Comparison of ENCODE assay signal across 8 cellular contexts in the genomic region with DNA sequence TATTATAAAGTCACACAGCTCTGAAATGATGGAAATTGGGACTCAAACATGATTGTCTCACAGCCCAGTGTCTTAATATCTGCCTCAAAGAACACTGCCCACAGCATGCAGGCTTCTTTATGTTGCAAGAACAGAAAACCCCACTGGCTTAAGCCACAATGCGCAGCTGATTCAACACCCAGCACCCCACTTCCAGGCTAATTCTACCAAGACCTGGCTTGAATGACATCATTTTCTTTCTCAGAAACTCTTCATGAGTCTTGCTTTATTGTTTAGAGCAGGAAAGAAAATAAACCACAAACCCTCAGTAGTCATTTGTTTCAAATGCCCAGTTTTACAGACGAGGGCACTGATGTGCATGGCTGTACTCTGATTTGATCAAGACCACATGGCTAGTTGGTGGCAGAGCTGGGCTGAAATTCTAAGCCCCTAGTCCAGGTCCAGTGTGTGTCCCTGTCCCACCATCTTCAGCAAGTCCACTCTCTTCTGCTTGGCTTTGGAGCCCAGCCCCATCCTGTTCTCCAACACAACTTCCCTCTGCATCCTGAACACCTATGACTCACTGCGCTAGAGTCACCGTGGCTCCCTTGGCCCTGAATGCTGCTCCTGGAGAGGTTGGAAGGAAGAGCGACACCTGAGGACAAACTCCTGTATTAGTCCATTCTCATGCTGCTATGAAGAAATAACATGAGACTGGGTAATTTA. TPM values are rescaled to one million over a fixed set of nuclear protein-coding genes. Genes with fewer than 3 reads are reported as not detected.
DNase-seq lines count a peak whose midpoint lies in the region; ATAC-seq and TF ChIP-seq lines count a peak whose summit lies in the region.

No MANE protein-coding gene starts in this region.

- TF ChIP-seq CTCF in foreskin fibroblast (IDR thresholded peaks at IDR 0.05; ENCODE audit: low read depth, low read length), result no peak

- H3K27me3 Mint-ChIP-seq in activated CD4-positive, alpha-beta T cell treated with anti-CD3 and anti-CD28 coated beads for 36 hours, result no peaks in the 10 kb centered on the region
- H3K27me3 Mint-ChIP-seq in activated T-cell treated with anti-CD3 and anti-CD28 coated beads, Interleukin-2, amount 50 U/mL, for 24 hours, result no peaks in the 10 kb centered on the region

- no peaks in the 10 kb centered on the region for H3K9me3 Mint-ChIP-seq in activated CD4-positive, alpha-beta T cell treated with anti-CD3 and anti-CD28 coated beads for 36 hours (ENCODE audit: low read depth)
- H3K9me3 Mint-ChIP-seq in activated T-cell treated with anti-CD3 and anti-CD28 coated beads, Interleukin-2, amount 50 U/mL, for 24 hours, result no peaks in the 10 kb centered on the region
- no peaks in the 10 kb centered on the region for H3K9me3 Mint-ChIP-seq in stimulated activated effector memory CD8-positive, alpha-beta T cell treated with anti-CD3 and anti-CD28 coated beads, Interleukin-12 subunit alpha, Interleukin-12 subunit beta, amount 100 ng/mL, for 72 hours

- peaks cover 36% of the 10 kb centered on the region for H3K4me1 Mint-ChIP-seq in activated CD4-positive, alpha-beta T cell treated with anti-CD3 and anti-CD28 coated beads for 36 hours
- peaks cover 49% of the 10 kb centered on the region for H3K4me1 Mint-ChIP-seq in activated T-cell treated with anti-CD3 and anti-CD28 coated beads, Interleukin-2, amount 50 U/mL, for 24 hours (ENCODE audit: low read depth)
- H3K4me1 Mint-ChIP-seq in stimulated activated effector memory CD8-positive, alpha-beta T cell treated with anti-CD3 and anti-CD28 coated beads, Interleukin-12 subunit alpha, Interleukin-12 subunit beta, amount 100 ng/mL, for 72 hours, result peaks cover 81% of the 10 kb centered on the region

- peaks cover 21% of the 10 kb centered on the region for H3K36me3 Mint-ChIP-seq in activated CD4-positive, alpha-beta T cell treated with anti-CD3 and anti-CD28 coated beads for 36 hours (ENCODE audit: low read depth)
- H3K36me3 Mint-ChIP-seq in activated T-cell treated with anti-CD3 and anti-CD28 coated beads, Interleukin-2, amount 50 U/mL, for 24 hours (ENCODE audit: low read depth), result peaks cover 48% of the 10 kb centered on the region
- H3K36me3 Mint-ChIP-seq in stimulated activated effector memory CD8-positive, alpha-beta T cell treated with anti-CD3 and anti-CD28 coated beads, Interleukin-12 subunit alpha, Interleukin-12 subunit beta, amount 100 ng/mL, for 72 hours, result peaks cover 64% of the 10 kb centered on the region

- H3K27ac Mint-ChIP-seq in activated CD4-positive, alpha-beta T cell treated with anti-CD3 and anti-CD28 coated beads for 36 hours, result peak overlapping the region; percentile 72
- peak overlapping the region; percentile 84 for H3K27ac Mint-ChIP-seq in activated T-cell treated with anti-CD3 and anti-CD28 coated beads, Interleukin-2, amount 50 U/mL, for 24 hours
- H3K27ac Mint-ChIP-seq in stimulated activated effector memory CD8-positive, alpha-beta T cell treated with anti-CD3 and anti-CD28 coated beads, Interleukin-12 subunit alpha, Interleukin-12 subunit beta, amount 100 ng/mL, for 72 hours, result peak overlapping the region; percentile 95

- CTCF ChIA-PET in activated CD4-positive, alpha-beta T cell treated with anti-CD3 and anti-CD28 coated beads for 36 hours (lab: Charles Lee), result interaction anchor here (1.2 to 2.1 kb wide), 3 partner anchors 11 to 131 kb away, joined by 5 to 6 read pairs (median 6); no protein-coding TSS in a partner anchor

- H3K4me3 Mint-ChIP-seq in activated CD4-positive, alpha-beta T cell treated with anti-CD3 and anti-CD28 coated beads for 36 hours, result no peak overlapping the region
- peak overlapping the region; percentile 28 for H3K4me3 Mint-ChIP-seq in activated T-cell treated with anti-CD3 and anti-CD28 coated beads, Interleukin-2, amount 50 U/mL, for 24 hours
- H3K4me3 Mint-ChIP-seq in stimulated activated effector memory CD8-positive, alpha-beta T cell treated with anti-CD3 and anti-CD28 coated beads, Interleukin-12 subunit alpha, Interleukin-12 subunit beta, amount 100 ng/mL, for 72 hours, result peak overlapping the region; percentile 57

- ATAC-seq in activated CD4-positive, alpha-beta T cell treated with anti-CD3 and anti-CD28 coated beads for 36 hours, result peak; percentile 67
- peak; percentile 93 for ATAC-seq in stimulated activated effector memory CD8-positive, alpha-beta T cell treated with anti-CD3 and anti-CD28 coated beads, Interleukin-12 subunit alpha, Interleukin-12 subunit beta, amount 100 ng/mL, for 72 hours
- ATAC-seq in GM19455 (IDR thresholded peaks at IDR 0.05; ENCODE audit: unreplicated experiment), result no peak

- DNase-seq in activated CD4-positive, alpha-beta T cell treated with anti-CD3 and anti-CD28 coated beads for 36 hours, result peak; percentile 61
- no peak for DNase-seq in activated CD4-positive, alpha-beta T cell treated with anti-CD3 and anti-CD28 coated beads for 1 hour
- no peak for DNase-seq in activated T-cell treated with anti-CD3 and anti-CD28 coated beads, Interleukin-2, amount 50 U/mL, for 24 hours
- DNase-seq in foreskin fibroblast, result peak; percentile 60 to 76
- peak; percentile 31 to 85 for DNase-seq in stimulated activated effector memory CD8-positive, alpha-beta T cell treated with anti-CD3 and anti-CD28 coated beads, Interleukin-12 subunit alpha, Interleukin-12 subunit beta, amount 100 ng/mL, for 72 hours (ENCODE audit: low spot score in 2 of 2)
- DNase-seq in superior temporal gyrus (ENCODE audit: extremely low spot score), result no peak
- no peak for DNase-seq in NCI-H146 treated with DMSO at 0.1 percent for 48 hours (lab: John Stamatoyannopoulos, UW; ENCODE audit: unreplicated experiment)

- POLR2A ChIA-PET in activated CD4-positive, alpha-beta T cell treated with anti-CD3 and anti-CD28 coated beads for 36 hours (lab: Charles Lee), result no interaction called here

- H3K4me3 ChIP-seq in foreskin fibroblast (ENCODE audit: low read depth in 1 of 2, low read length in 2 of 2), result no peak overlapping the region

- intact Hi-C loops in activated CD4-positive, alpha-beta T cell treated with anti-CD3 and anti-CD28 coated beads for 36 hours (cut with DNase I, micrococcal nuclease), result loop anchor here in 1 of 2 experiments (5.0 kb wide), 1 partner anchor 39 kb away; no protein-coding TSS in a partner anchor

RNA-seq across cellular contexts. Expression of a gene that starts 50.3 kb away (rescaled TPM):
- 100 to 1,000 TPM; 265 to 319 TPM for total RNA-seq in activated CD4-positive, alpha-beta T cell treated with anti-CD3 and anti-CD28 coated beads for 36 hours

Comparison
In these comparisons a context has a peak if more than half of its experiments do, and no peak if none do; other contexts are left out.
1. DNase-seq: peak in activated CD4-positive, alpha-beta T cell treated with anti-CD3 and anti-CD28 coated beads for 36 hours (single experiment), foreskin fibroblast (2 of 2) and stimulated activated effector memory CD8-positive, alpha-beta T cell treated with anti-CD3 and anti-CD28 coated beads, Interleukin-12 subunit alpha, Interleukin-12 subunit beta, amount 100 ng/mL, for 72 hours (2 of 2); none in activated CD4-positive, alpha-beta T cell treated with anti-CD3 and anti-CD28 coated beads for 1 hour (single experiment), activated T-cell treated with anti-CD3 and anti-CD28 coated beads, Interleukin-2, amount 50 U/mL, for 24 hours (single experiment), superior temporal gyrus (single experiment) and NCI-H146 treated with DMSO at 0.1 percent for 48 hours (single experiment).
2. Peak in every context shown above with its lines, with median percentiles within 50 percentile points of each other: H3K27ac Mint-ChIP-seq.